In genomic region chrX:41245641-41246040, GRCh38 we compare ENCODE assay signal across 25 cellular contexts.
DNase-seq lines count a peak whose midpoint lies in the region; ATAC-seq lines count a peak whose summit lies in the region.
"Had no signal": no experiment of that assay in that cellular context is flagged by ENCODE, and none has a peak within 500 bp of the region (broad histone marks: within the 10 kb centered on the region; RNA-seq: fewer than 3 reads in every experiment).

No MANE protein-coding gene starts in this region.

- H3K4me3 ChIP-seq in SJSA1 = no peak overlapping the region
- H3K4me3 ChIP-seq: colonic mucosa, esophagus squamous epithelium, GM23248, PC-9, thoracic aorta, vagina had no signal

- no peaks in the 10 kb centered on the region for H3K36me3 ChIP-seq in SJSA1
- H3K36me3 ChIP-seq: BE2C, colonic mucosa, esophagus squamous epithelium, thoracic aorta, vagina had no signal

- DNase-seq in AG08395 (ENCODE audit: low spot score) (peak; percentile 67), GM04504 (ENCODE audit: low read depth) (peak; percentile 65), SJSA1 (ENCODE audit: low read depth in 1 of 2, low spot score in 2 of 2) (peak in 1 of 2 experiments; percentile 74), fibroblast of the conjunctiva (ENCODE audit: low read depth) (peak; percentile 10), globus pallidus (ENCODE audit: low spot score) (no peak), NCI-H146 (lab: John Stamatoyannopoulos, UW) (no peak), Right ventricle myocardium inferior (ENCODE audit: missing footprints) (no peak)
- DNase-seq: activated naive CD4-positive, alpha-beta T cell treated with anti-CD3 and anti-CD28 coated beads for 36 hours; BE2C; colonic mucosa; DND-41; effector memory CD4-positive, alpha-beta T cell; esophagus squamous epithelium; GM23248; NCI-H1048; NCI-H187 treated with DMSO at 0.1 percent for 48 hours; NCI-H526; PC-9; SHP77 had no signal

- H3K27ac ChIP-seq in SJSA1 = 0 out of 2 replicates have a peak overlapping the region, but pooled peaks have one; percentile 44
- H3K27ac ChIP-seq: colonic mucosa, esophagus squamous epithelium, GM23248, PC-9, thoracic aorta, vagina had no signal

- ATAC-seq in Right ventricle myocardium inferior = no peak
- ATAC-seq in HG03025 (IDR thresholded peaks at IDR 0.05; ENCODE audit: low FRiP score, unreplicated experiment) = no peak
- ATAC-seq: HepG2; natural killer cell treated with Interleukin-12 subunit alpha and Interleukin-12 subunit beta and Interleukin-15 and Interleukin-18, amount 100 ng/mL, for 72 hours; WTC11 had no signal

- intact Hi-C loops in Right ventricle myocardium inferior (cut with DNase I) = no loop called here

- peaks cover 15% of the 10 kb centered on the region for H3K4me1 ChIP-seq in SJSA1 (replicated peaks)
- H3K4me1 ChIP-seq: BE2C, colonic mucosa, vagina had no signal

- no peaks in the 10 kb centered on the region for H3K9me3 ChIP-seq in SJSA1 (replicated peaks)
- H3K9me3 ChIP-seq: BE2C, colonic mucosa, esophagus squamous epithelium, thoracic aorta, vagina had no signal

- no peaks in the 10 kb centered on the region for H3K27me3 ChIP-seq in SJSA1 (replicated peaks)
- H3K27me3 ChIP-seq: BE2C, colonic mucosa, esophagus squamous epithelium, vagina had no signal

Comparison
In these comparisons a context has a peak if more than half of its experiments do, and no peak if none do; other contexts are left out.
1. DNase-seq: peak in AG08395 (single experiment), GM04504 (single experiment) and fibroblast of the conjunctiva (single experiment); none in globus pallidus (single experiment), NCI-H146 (single experiment) and Right ventricle myocardium inferior (single experiment).